8 cellular contexts compared by ENCODE assay signal in the genomic region with DNA sequence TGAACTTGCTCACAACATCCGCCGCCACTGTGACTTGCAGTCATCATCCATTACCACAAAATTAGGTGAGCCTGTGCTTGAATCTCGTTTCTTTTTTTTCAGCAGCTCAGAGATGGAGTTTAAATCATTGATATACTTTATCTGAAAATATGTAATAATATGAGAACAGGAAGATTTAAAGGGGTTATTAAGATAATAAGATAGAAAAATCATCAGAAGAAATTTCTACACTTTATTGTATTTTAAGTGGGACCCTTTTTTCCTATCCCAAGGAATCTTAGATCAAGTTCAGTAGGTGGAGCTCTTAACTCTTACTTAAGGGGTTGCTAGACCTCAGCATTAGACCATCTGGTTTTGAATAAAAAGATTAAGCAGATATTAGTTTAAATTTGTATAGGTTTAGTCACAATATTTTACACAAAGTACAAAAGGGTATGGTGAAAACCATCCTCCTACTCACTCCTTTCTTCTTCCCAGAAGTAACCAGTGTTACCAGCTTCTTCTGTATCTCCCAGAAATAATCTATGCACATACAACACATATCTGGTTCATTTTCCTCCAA. TPM values are rescaled to one million over a fixed set of nuclear protein-coding genes. Genes with fewer than 3 reads are reported as not detected.
DNase-seq lines count a peak whose midpoint lies in the region; ATAC-seq and TF ChIP-seq lines count a peak whose summit lies in the region.

No MANE protein-coding gene starts in this region.

- H3K4me3 ChIP-seq in heart right ventricle (peak overlapping the region; percentile 31 to 83 (median 64)), spleen (peak overlapping the region; percentile 50 to 83 (median 60))

- TF ChIP-seq CTCF in AG09319 (IDR thresholded peaks at IDR 0.05; ENCODE audit: low read depth, low read length) (peak; percentile 30), heart right ventricle (IDR thresholded peaks at IDR 0.05) (peak in 5 of 9 donors; percentile 11 to 51 (median 38)), spleen (IDR thresholded peaks at IDR 0.05 in 8 of 11, conservative IDR thresholded peaks at IDR 0.05 in 3 of 11) (no peak)

- ATAC-seq in GM18511 (IDR thresholded peaks at IDR 0.05; ENCODE audit: unreplicated experiment) (peak; percentile 52), HG02943 (IDR thresholded peaks at IDR 0.05; ENCODE audit: low read depth, unreplicated experiment) (peak; percentile 49), heart right ventricle (peak in 6 of 8 donors; percentile 5 to 42 (median 20))

- H3K27ac ChIP-seq in heart right ventricle (peak overlapping the region; percentile 75 to 95 (median 94)), spleen (peak overlapping the region; percentile 93 to 98 (median 96))

- no peaks in the 10 kb centered on the region for H3K27me3 ChIP-seq in heart right ventricle
- H3K27me3 ChIP-seq in spleen (replicated peaks in 1 of 7) = no peaks in the 10 kb centered on the region

- TF ChIP-seq POLR2A in spleen (IDR thresholded peaks at IDR 0.05) = no peak

- DNase-seq in AG09319 (ENCODE audit: extremely low read depth, low read depth) (no peak), NCI-H2171 (lab: John Stamatoyannopoulos, UW) (peak; percentile 64), heart right ventricle (no peak), spleen (peak; percentile 76), amygdala (lab: John Stamatoyannopoulos, UW) (no peak)
- DNase-seq in activated effector memory CD4-positive, alpha-beta T cell treated with Interleukin-2 at 50 U/mL for 16 hours = peak; percentile 47

- intact Hi-C loops in heart right ventricle (cut with DNase I) = loop anchor here in 5 of 10 donors (2.0 to 10.0 kb wide), 3 partner anchors 173 to 191 kb away; a partner anchor contains a TSS
- intact Hi-C loops in spleen (cut with DNase I; ENCODE audit: low total_unique reads) = loop anchor here (5.0 kb wide), 2 partner anchors 176 to 191 kb away; a partner anchor contains a TSS

- 1 to 3% methylated on average over 3 of the region's 3 CpGs for WGBS in heart right ventricle, 2 donors
- 0 to 1% (median 0%) methylated on average over 3 of the region's 3 CpGs for WGBS in spleen, 5 donors

- no peaks in the 10 kb centered on the region for H3K36me3 ChIP-seq in heart right ventricle
- H3K36me3 ChIP-seq in spleen = peaks cover 0 to under 1% (median 0%) of the 10 kb centered on the region in 6 donors

- peaks cover 0 to 18% (median 7%) of the 10 kb centered on the region in 9 donors for H3K4me1 ChIP-seq in heart right ventricle
- H3K4me1 ChIP-seq in spleen = peaks cover 7 to 34% (median 14%) of the 10 kb centered on the region in 6 donors

- H3K9me3 ChIP-seq in heart right ventricle = no peaks in the 10 kb centered on the region
- H3K9me3 ChIP-seq in spleen = no peaks in the 10 kb centered on the region

RNA-seq across cellular contexts. Expression of a gene that starts 9.4 kb away (rescaled TPM):
- total RNA-seq in heart right ventricle (10 to 100 TPM in 7 of 10 donors, 1 to 10 TPM in 3; 6.2 to 21.3 (median 11.1) TPM), spleen (10 to 100 TPM; 27.9 to 84.3 (median 50.7) TPM)
- polyA plus RNA-seq in heart right ventricle (10 to 100 TPM in 1 of 2 donors, 1 to 10 TPM in 1; 4.2 to 10.2 TPM), spleen (10 to 100 TPM; 11.8 to 18.2 (median 12.9) TPM)

RNA-seq across cellular contexts. Expression of a gene that starts 32.0 kb away (rescaled TPM):
- total RNA-seq in heart right ventricle = 10 to 100 TPM; 12.4 to 75.1 (median 36.2) TPM
- 10 to 100 TPM; 14.1 to 28.6 TPM for polyA plus RNA-seq in heart right ventricle
- 1 to 10 TPM in 6 of 7 donors, under 1 TPM in 1; 0.72 to 3.7 (median 2.5) TPM for total RNA-seq in spleen
- 1 to 10 TPM in 2 of 3 donors, under 1 TPM in 1; 0.59 to 1.4 (median 1.3) TPM for polyA plus RNA-seq in spleen

Comparison
In these comparisons a context has a peak if more than half of its experiments do, and no peak if none do; other contexts are left out.
1. DNase-seq: peak in NCI-H2171 (single experiment), activated effector memory CD4-positive, alpha-beta T cell treated with Interleukin-2 at 50 U/mL for 16 hours (single experiment) and spleen (single experiment); none in AG09319 (single experiment), heart right ventricle (0 of 2) and amygdala (0 of 56).
2. CTCF ChIP-seq: peak in AG09319 (single experiment) and heart right ventricle (5 of 9); none in spleen (0 of 11).
3. Peak in every context shown above with its lines, with median percentiles within 50 percentile points of each other: ATAC-seq.